1 cellular context compared by ENCODE assay signal in genomic region chr16:13631916-13632315, GRCh38.
TF ChIP-seq lines count a peak whose summit lies in the region.

No MANE protein-coding gene starts in this region.

TF ChIP-seq in K562, 482 proteins besides CTCF, POLR2A, EP300 and RAD21 (continued from another document):
- TF ChIP-seq, protein P1, sequence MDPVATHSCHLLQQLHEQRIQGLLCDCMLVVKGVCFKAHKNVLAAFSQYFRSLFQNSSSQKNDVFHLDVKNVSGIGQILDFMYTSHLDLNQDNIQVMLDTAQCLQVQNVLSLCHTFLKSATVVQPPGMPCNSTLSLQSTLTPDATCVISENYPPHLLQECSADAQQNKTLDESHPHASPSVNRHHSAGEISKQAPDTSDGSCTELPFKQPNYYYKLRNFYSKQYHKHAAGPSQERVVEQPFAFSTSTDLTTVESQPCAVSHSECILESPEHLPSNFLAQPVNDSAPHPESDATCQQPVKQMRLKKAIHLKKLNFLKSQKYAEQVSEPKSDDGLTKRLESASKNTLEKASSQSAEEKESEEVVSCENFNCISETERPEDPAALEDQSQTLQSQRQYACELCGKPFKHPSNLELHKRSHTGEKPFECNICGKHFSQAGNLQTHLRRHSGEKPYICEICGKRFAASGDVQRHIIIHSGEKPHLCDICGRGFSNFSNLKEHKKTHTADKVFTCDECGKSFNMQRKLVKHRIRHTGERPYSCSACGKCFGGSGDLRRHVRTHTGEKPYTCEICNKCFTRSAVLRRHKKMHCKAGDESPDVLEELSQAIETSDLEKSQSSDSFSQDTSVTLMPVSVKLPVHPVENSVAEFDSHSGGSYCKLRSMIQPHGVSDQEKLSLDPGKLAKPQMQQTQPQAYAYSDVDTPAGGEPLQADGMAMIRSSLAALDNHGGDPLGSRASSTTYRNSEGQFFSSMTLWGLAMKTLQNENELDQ (CRISPR knock-in tag; IDR thresholded peaks at IDR 0.05; ENCODE audit: borderline replicate concordance), result no peak
- TF ChIP-seq, protein P2, sequence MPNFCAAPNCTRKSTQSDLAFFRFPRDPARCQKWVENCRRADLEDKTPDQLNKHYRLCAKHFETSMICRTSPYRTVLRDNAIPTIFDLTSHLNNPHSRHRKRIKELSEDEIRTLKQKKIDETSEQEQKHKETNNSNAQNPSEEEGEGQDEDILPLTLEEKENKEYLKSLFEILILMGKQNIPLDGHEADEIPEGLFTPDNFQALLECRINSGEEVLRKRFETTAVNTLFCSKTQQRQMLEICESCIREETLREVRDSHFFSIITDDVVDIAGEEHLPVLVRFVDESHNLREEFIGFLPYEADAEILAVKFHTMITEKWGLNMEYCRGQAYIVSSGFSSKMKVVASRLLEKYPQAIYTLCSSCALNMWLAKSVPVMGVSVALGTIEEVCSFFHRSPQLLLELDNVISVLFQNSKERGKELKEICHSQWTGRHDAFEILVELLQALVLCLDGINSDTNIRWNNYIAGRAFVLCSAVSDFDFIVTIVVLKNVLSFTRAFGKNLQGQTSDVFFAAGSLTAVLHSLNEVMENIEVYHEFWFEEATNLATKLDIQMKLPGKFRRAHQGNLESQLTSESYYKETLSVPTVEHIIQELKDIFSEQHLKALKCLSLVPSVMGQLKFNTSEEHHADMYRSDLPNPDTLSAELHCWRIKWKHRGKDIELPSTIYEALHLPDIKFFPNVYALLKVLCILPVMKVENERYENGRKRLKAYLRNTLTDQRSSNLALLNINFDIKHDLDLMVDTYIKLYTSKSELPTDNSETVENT (CRISPR knock-in tag; IDR thresholded peaks at IDR 0.05), result no peak
- no peak for TF ChIP-seq KDM5B (IDR thresholded peaks at IDR 0.05; ENCODE audit: insufficient replicate concordance, low read depth, low read length)
- no peak for TF ChIP-seq ZNF224 (CRISPR knock-in tag; IDR thresholded peaks at IDR 0.05)
- TF ChIP-seq YY1 (IDR thresholded peaks at IDR 0.05; ENCODE audit: borderline replicate concordance in 1 of 3, control insufficient read depth in 1 of 3, extremely low read depth in 1 of 3, insufficient read depth in 3 of 3, insufficient read length in 1 of 3, insufficient replicate concordance in 2 of 3, low read depth in 1 of 3, low read length in 2 of 3), result no peak
- TF ChIP-seq CBFA2T3 (IDR thresholded peaks at IDR 0.05), result no peak
- TF ChIP-seq LCOR (CRISPR knock-in tag; IDR thresholded peaks at IDR 0.05), result no peak
- no peak for TF ChIP-seq DNMT1 (IDR thresholded peaks at IDR 0.05)
- TF ChIP-seq, protein P3, sequence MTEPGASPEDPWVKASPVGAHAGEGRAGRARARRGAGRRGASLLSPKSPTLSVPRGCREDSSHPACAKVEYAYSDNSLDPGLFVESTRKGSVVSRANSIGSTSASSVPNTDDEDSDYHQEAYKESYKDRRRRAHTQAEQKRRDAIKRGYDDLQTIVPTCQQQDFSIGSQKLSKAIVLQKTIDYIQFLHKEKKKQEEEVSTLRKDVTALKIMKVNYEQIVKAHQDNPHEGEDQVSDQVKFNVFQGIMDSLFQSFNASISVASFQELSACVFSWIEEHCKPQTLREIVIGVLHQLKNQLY (CRISPR knock-in tag; conservative IDR thresholded peaks at IDR 0.05), result no peak
